In the genomic region with DNA sequence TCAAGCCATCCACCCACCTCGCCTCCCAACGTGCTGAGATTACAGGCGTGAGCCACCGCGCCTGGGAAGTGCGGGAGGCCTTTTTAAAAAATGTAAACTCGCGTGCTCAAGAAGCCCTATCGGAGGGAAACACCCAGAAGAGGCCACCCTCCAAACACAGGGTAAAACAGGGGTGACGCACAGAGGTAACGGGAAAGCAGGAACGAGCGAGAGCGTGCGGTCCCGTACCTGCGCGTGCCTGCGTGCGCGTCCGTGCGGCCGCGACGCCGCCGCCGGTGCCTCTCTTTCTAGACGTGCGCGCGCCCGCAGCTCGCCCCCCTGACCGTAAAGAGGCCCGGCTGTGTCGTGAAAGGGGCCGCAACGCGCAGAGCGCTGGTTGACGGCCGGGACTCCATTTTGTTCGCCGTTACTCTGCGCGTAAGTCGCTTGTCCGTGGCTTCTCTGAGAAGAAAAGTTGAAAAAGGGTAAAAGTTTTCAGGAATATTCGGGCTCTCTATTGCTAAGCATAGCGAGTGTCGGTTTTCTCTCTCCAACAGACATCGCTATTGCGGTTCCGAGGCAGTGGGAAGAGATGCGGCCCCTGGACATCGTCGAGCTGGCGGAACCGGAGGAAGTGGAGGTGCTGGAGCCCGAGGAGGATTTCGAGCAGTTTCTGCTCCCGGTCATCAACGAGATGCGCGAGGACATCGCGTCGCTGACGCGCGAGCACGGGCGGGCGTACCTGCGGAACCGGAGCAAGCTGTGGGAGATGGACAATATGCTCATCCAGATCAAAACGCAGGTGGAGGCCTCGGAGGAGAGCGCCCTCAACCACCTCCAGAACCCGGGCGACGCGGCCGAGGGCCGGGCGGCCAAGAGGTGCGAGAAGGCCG, we compare ENCODE assay signal across 8 cellular contexts. TPM values are rescaled to one million over a fixed set of nuclear protein-coding genes. Genes with fewer than 3 reads are reported as not detected.
A peak's percentile ranks its signal among the peaks of the same experiment; 100 is the strongest.
DNase-seq lines count a peak whose midpoint lies in the region; ATAC-seq and TF ChIP-seq lines count a peak whose summit lies in the region.

Gene MRFAP1 (plus strand): TSS at position 394 of the 872 bp plus-strand sequence. CDS start 178 bp downstream, at position 572.

- H3K36me3 ChIP-seq in KMS-11 (ENCODE audit: insufficient read depth) (no peaks in the 10 kb centered on the region), Panc1 (ENCODE audit: control insufficient read depth, insufficient read depth, low read length) (peaks cover 19% of the 10 kb centered on the region), esophagus muscularis mucosa (peaks cover 6 to 22% (median 13%) of the 10 kb centered on the region in 4 donors), muscle layer of duodenum (ENCODE audit: control insufficient read depth in 1 of 2, insufficient read depth in 2 of 2, low read length in 2 of 2) (peaks cover 19 to 20% of the 10 kb centered on the region in 2 donors)

- H3K27ac ChIP-seq in KMS-11 = peak within 1 kb of the TSS; percentile 80
- H3K27ac ChIP-seq in Panc1 (ENCODE audit: low read length) = peak within 1 kb of the TSS; percentile 97
- H3K27ac ChIP-seq in esophagus muscularis mucosa (replicated peaks in 1 of 4) = peak within 1 kb of the TSS; percentile 87 to 98 (median 96)
- peak within 1 kb of the TSS; percentile 98 for H3K27ac ChIP-seq in muscle layer of duodenum (ENCODE audit: low read length)

- peak within 1 kb of the TSS; percentile 83 for H3K9ac ChIP-seq in KMS-11

- no peak for TF ChIP-seq EP300 in esophagus muscularis mucosa (IDR thresholded peaks at IDR 0.05)

- peak; percentile 98 for DNase-seq in DMS53 treated with DMSO at 0.1 percent for 48 hours (lab: John Stamatoyannopoulos, UW; ENCODE audit: unreplicated experiment)
- DNase-seq in Panc1 (ENCODE audit: low read depth, low spot score) = peak; percentile 61
- peak; percentile 91 for DNase-seq in activated T-cell treated with anti-CD3 and anti-CD28 coated beads, Interleukin-2, amount 50 U/mL, for 4 hours
- peak; percentile 96 for DNase-seq in esophagus muscularis mucosa (ENCODE audit: extremely low spot score)
- peak; percentile 86 for DNase-seq in stimulated activated CD8-positive, alpha-beta memory T cell treated with anti-CD3 and anti-CD28 coated beads, Interleukin-7, amount 100 ng/mL, for 24 hours (ENCODE audit: low read depth)

- TF ChIP-seq POLR2A in esophagus muscularis mucosa (IDR thresholded peaks at IDR 0.05; ENCODE audit: low read depth) = peak; percentile 87

- H3K4me1 ChIP-seq in KMS-11 (ENCODE audit: low read depth, poor library complexity, severe bottlenecking) (peaks cover 13% of the 10 kb centered on the region), Panc1 (ENCODE audit: control insufficient read depth, insufficient read depth, low read length) (peaks cover 7% of the 10 kb centered on the region), esophagus muscularis mucosa (peaks cover 32 to 37% (median 35%) of the 10 kb centered on the region in 4 donors), muscle layer of duodenum (ENCODE audit: control insufficient read depth in 1 of 2, insufficient read depth in 2 of 2, low read length in 2 of 2) (peaks cover 17 to 26% of the 10 kb centered on the region in 2 donors)

- peak within 1 kb of the TSS; percentile 66 for H3K4me2 ChIP-seq in KMS-11

- in situ Hi-C loops in Panc1 (cut with HindIII; ENCODE audit: low pct_unique_long_range_greater_than_20kb, low sequenced_read_pairs) = no loop called here

- BruUV-seq in Panc1 (replicated peaks; lab: Mats Ljungman, UMichigan) = no TSS peak

- peaks cover 30% of the 10 kb centered on the region for H3K36me3 Mint-ChIP-seq in activated T-cell treated with anti-CD3 and anti-CD28 coated beads, Interleukin-2, amount 50 U/mL, for 4 hours (ENCODE audit: insufficient read depth)

- CTCF ChIA-PET in Panc1 (lab: Charles Lee) = interaction anchor here (0.7 kb wide), 1 partner anchor 525 kb away, joined by 3 read pairs; no protein-coding TSS in a partner anchor

- H3K79me2 ChIP-seq in KMS-11 (ENCODE audit: insufficient read depth, low read depth) = peaks cover 23% of the 10 kb centered on the region

- no peaks in the 10 kb centered on the region for H3K9me3 ChIP-seq in Panc1 (ENCODE audit: control insufficient read depth, insufficient read depth, low read depth, low read length)
- H3K9me3 ChIP-seq in esophagus muscularis mucosa = no peaks in the 10 kb centered on the region
- H3K9me3 ChIP-seq in muscle layer of duodenum (ENCODE audit: control insufficient read depth in 1 of 2, low read length in 2 of 2) = no peaks in the 10 kb centered on the region

- 1% methylated on average over 16 of the region's 90 CpGs for WGBS in esophagus muscularis mucosa

- intact Hi-C loops in Panc1 (cut with micrococcal nuclease; ENCODE audit: unreplicated experiment) = no loop called here
- intact Hi-C loops in esophagus muscularis mucosa (cut with DNase I) = loop anchor here (2.0 to 5.0 kb wide), 3 partner anchors 18 to 68 kb away; partner anchors contain the start of gene MRFAP1L1

- H3K4me1 Mint-ChIP-seq in activated T-cell treated with anti-CD3 and anti-CD28 coated beads, Interleukin-2, amount 50 U/mL, for 4 hours (ENCODE audit: low read depth) = peaks cover 33% of the 10 kb centered on the region

- TF ChIP-seq CTCF in KMS-11 (conservative IDR thresholded peaks at IDR 0.05; ENCODE audit: low read depth, low read length) = no peak
- TF ChIP-seq CTCF in Panc1 (IDR thresholded peaks at IDR 0.05) = no peak
- no peak for TF ChIP-seq CTCF in esophagus muscularis mucosa (IDR thresholded peaks at IDR 0.05)

- no peaks in the 10 kb centered on the region for H3K9me3 Mint-ChIP-seq in activated T-cell treated with anti-CD3 and anti-CD28 coated beads, Interleukin-2, amount 50 U/mL, for 4 hours

- ATAC-seq in GM21737 (IDR thresholded peaks at IDR 0.05; ENCODE audit: unreplicated experiment) = peak; percentile 81
- peak; percentile 90 for ATAC-seq in Panc1
- ATAC-seq in activated T-cell treated with anti-CD3 and anti-CD28 coated beads, Interleukin-2, amount 50 U/mL, for 4 hours = peak; percentile 81 to 90

- no peaks in the 10 kb centered on the region for H4K20me1 ChIP-seq in KMS-11 (ENCODE audit: insufficient read depth)

- H3K27me3 Mint-ChIP-seq in activated T-cell treated with anti-CD3 and anti-CD28 coated beads, Interleukin-2, amount 50 U/mL, for 4 hours (ENCODE audit: low read depth) = no peaks in the 10 kb centered on the region

- peak within 1 kb of the TSS; percentile 86 for H2AFZ ChIP-seq in KMS-11 (ENCODE audit: low read depth)

- H3K4me3 ChIP-seq in KMS-11 (IDR thresholded peaks at IDR 0.05; ENCODE audit: insufficient read depth, low read depth, low read length) (peak within 1 kb of the TSS; percentile 75), Panc1 (ENCODE audit: low read depth in 2 of 2, low read length in 2 of 2) (peak within 1 kb of the TSS; percentile 89 to 90), esophagus muscularis mucosa (peak within 1 kb of the TSS; percentile 79 to 91 (median 83)), muscle layer of duodenum (ENCODE audit: low read depth in 1 of 2, low read length in 2 of 2) (peak within 1 kb of the TSS; percentile 90 to 97)

- H3K27me3 ChIP-seq in KMS-11 (ENCODE audit: insufficient read depth, low read depth) = no peaks in the 10 kb centered on the region
- H3K27me3 ChIP-seq in Panc1 (ENCODE audit: control insufficient read depth, insufficient read depth, low read length) = no peaks in the 10 kb centered on the region
- H3K27me3 ChIP-seq in esophagus muscularis mucosa = no peaks in the 10 kb centered on the region
- no peaks in the 10 kb centered on the region for H3K27me3 ChIP-seq in muscle layer of duodenum (ENCODE audit: low read depth, low read length)

- POLR2A ChIA-PET in Panc1 (lab: Charles Lee) = interaction anchor here (0.6 kb wide), 2 partner anchors 297 to 1263 kb away, joined by 3 to 8 read pairs; no protein-coding TSS in a partner anchor

- H3K4me3 Mint-ChIP-seq in activated T-cell treated with anti-CD3 and anti-CD28 coated beads, Interleukin-2, amount 50 U/mL, for 4 hours = peak within 1 kb of the TSS; percentile 98

RNA-seq across cellular contexts. Expression of gene MRFAP1, which starts in this region (rescaled TPM):
- 212 TPM for total RNA-seq in Panc1 (2021; ENCODE audit: unreplicated experiment)
- polyA plus RNA-seq in Panc1 (2012; ENCODE audit: insufficient read length) = 386 TPM
- total RNA-seq in activated T-cell treated with anti-CD3 and anti-CD28 coated beads, Interleukin-2, amount 50 U/mL, for 4 hours = 100 to 1,000 TPM; 116 to 134 (median 128) TPM
- 100 to 1,000 TPM; 155 to 331 (median 234) TPM for total RNA-seq in esophagus muscularis mucosa

Comparison
In these comparisons a context has a peak if more than half of its experiments do, and no peak if none do; other contexts are left out.
1. Peak in every context shown above with its lines: DNase-seq, ATAC-seq, H3K4me3 ChIP-seq and H3K27ac ChIP-seq.